15 cellular contexts compared by ENCODE assay signal in the genomic region with DNA sequence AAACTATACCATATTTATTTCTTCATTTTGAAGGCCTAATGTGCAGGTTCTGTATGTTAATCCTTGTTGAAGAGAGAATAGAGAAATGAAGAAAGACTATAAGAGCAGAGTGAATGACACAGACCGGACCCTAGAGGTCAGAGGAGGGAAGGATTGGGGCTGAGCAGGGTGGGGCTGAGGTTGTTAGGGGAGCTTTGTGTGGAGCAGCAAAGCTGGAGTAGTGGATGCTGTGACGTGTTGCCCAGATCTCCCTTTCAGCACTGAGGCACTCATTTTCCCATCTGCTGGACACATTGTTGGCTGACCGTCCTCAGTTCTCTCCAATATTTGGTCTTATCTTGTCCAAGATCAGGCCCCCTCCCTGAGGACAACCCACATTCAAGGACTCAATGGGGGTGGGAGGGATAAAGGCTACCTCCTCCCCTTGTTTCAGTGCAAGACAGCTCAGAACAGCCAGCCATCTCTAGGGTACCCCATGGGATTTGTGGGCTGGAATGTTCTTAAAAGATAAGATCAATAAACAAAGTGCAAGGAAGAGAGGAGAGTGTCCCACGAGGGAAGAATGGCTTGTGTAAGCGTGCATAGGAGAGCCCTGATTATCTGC.
A peak's percentile ranks its signal among the peaks of the same experiment; 100 is the strongest.
DNase-seq lines count a peak whose midpoint lies in the region; ATAC-seq, FAIRE-seq and TF ChIP-seq lines count a peak whose summit lies in the region.
"Had no signal": no experiment of that assay in that cellular context is flagged by ENCODE, and none has a peak within 500 bp of the region (broad histone marks: within the 10 kb centered on the region; RNA-seq: fewer than 3 reads in every experiment).

No MANE protein-coding gene starts in this region.

- H3K4me1 Mint-ChIP-seq in T-cell = no peaks in the 10 kb centered on the region

- no peaks in the 10 kb centered on the region for H3K9me3 Mint-ChIP-seq in T-cell

- H3K79me2 ChIP-seq in K562 (ENCODE audit: control insufficient read depth, insufficient read depth, low read length) (no peaks in the 10 kb centered on the region), mesendoderm (ENCODE audit: control insufficient read depth, insufficient read depth, low read length) (no peaks in the 10 kb centered on the region)

- in situ Hi-C loops in K562 (cut with MboI) = loop anchor here (25.0 kb wide), 1 partner anchor 605 kb away; the partner anchor contains the start of genes GDF7 and HS1BP3

- no TSS peak for BruUV-seq in K562 (replicated peaks; lab: Mats Ljungman, UMichigan)

- 23% methylated on average over 5 of the region's 5 CpGs for WGBS in K562 (ENCODE audit: insufficient coverage, low coverage, missing lambda C conversion rate)
- no CpG with 5 or more reads among the region's 5 CpGs for WGBS in mesendoderm (ENCODE audit: extremely low coverage, insufficient coverage, low lambda C conversion rate)

- H3K9me1 ChIP-seq in K562 (ENCODE audit: control insufficient read depth, insufficient read depth, low read length) = no peaks in the 10 kb centered on the region

- H3K27ac Mint-ChIP-seq in T-cell = no peak overlapping the region

- H4K5ac ChIP-seq in mesendoderm (ENCODE audit: low read length) = no peak overlapping the region

- H4K8ac ChIP-seq in mesendoderm (ENCODE audit: low read depth, low read length) = no peak overlapping the region

- no peak overlapping the region for H2BK5ac ChIP-seq in mesendoderm (ENCODE audit: low read length)

- no peak overlapping the region for H3K4me3 Mint-ChIP-seq in T-cell

- H2BK15ac ChIP-seq in mesendoderm (replicated peaks; ENCODE audit: low read depth) = no peak overlapping the region

- TF ChIP-seq EP300 in K562 (IDR thresholded peaks at IDR 0.05; ENCODE audit: low read length) = no peak

- H3K4me1 ChIP-seq in K562 (replicated peaks in 1 of 2; ENCODE audit: control insufficient read depth in 2 of 2, insufficient read depth in 2 of 2, low read length in 2 of 2) (no peaks in the 10 kb centered on the region; a peak in 1 of 5 replicates), mesendoderm (ENCODE audit: control insufficient read depth, low read depth, low read length) (peaks cover 2% of the 10 kb centered on the region)
- H3K4me1 ChIP-seq: SJCRH30 had no signal

- H3K36me3 Mint-ChIP-seq in T-cell = no peaks in the 10 kb centered on the region

- H3K56ac ChIP-seq in mesendoderm (ENCODE audit: low read length) = no peak overlapping the region

- intact Hi-C loops in K562 (cut with micrococcal nuclease) = no loop called here
- intact Hi-C loops in Right ventricle myocardium superior (cut with DNase I) = no loop called here

- no peak overlapping the region for H3K4ac ChIP-seq in mesendoderm (ENCODE audit: low read depth, low read length)

- H3K9me3 ChIP-seq in K562 (replicated peaks; ENCODE audit: control insufficient read depth, insufficient read depth, low read depth, low read length) = no peaks in the 10 kb centered on the region
- H3K9me3 ChIP-seq: SJCRH30 had no signal

- no peak overlapping the region for H2BK120ac ChIP-seq in mesendoderm (ENCODE audit: low read depth, low read length)

- POLR2A ChIA-PET in K562 (lab: Yijun Ruan, JAX) (interaction anchor here (0.6 kb wide), 1 partner anchor 686 kb away, joined by 5 read pairs; no protein-coding TSS in a partner anchor), T-cell (lab: Charles Lee) (no interaction called here)

- no peak overlapping the region for H3K23ac ChIP-seq in mesendoderm (ENCODE audit: low read length)

- TF ChIP-seq CTCF in K562 (IDR thresholded peaks at IDR 0.05 in 2 of 3, conservative IDR thresholded peaks at IDR 0.05 in 1 of 3; ENCODE audit: insufficient read depth in 2 of 3, low read depth in 1 of 3, low read length in 3 of 3) = no peak

- H3K4me2 ChIP-seq in K562 (ENCODE audit: insufficient read depth, low read length) (no peak overlapping the region), mesendoderm (ENCODE audit: low read length) (no peak overlapping the region)

- no peak for TF ChIP-seq POLR2A in K562 (conservative IDR thresholded peaks at IDR 0.05)

- DNase-seq in K562 (ENCODE audit: extremely low read depth in 1 of 4, low spot score in 3 of 4) = no peak
- DNase-seq in Right ventricle myocardium superior = peak; percentile 56
- peak; percentile 33 for DNase-seq in mesendoderm
- DNase-seq in T-cell = no peak
- DNase-seq in CD1c-positive myeloid dendritic cell (ENCODE audit: extremely low spot score) = no peak
- DNase-seq in NCI-H2107 treated with DMSO at 0.1 percent for 48 hours (lab: John Stamatoyannopoulos, UW; ENCODE audit: unreplicated experiment) = no peak
- DNase-seq in AML-193 (lab: John Stamatoyannopoulos, UW) = no peak
- DNase-seq: DMS153, EL, KBM-7, NCI-H1092, NCI-H1694 treated with DMSO at 0.1 percent for 48 hours, NCI-H446, SJCRH30 had no signal

- H2AFZ ChIP-seq in K562 (ENCODE audit: low read depth, low read length) = no peak overlapping the region

- no peak overlapping the region for H3K9ac ChIP-seq in K562 (ENCODE audit: insufficient read depth in 1 of 2, low read depth in 2 of 2, low read length in 2 of 2)
- H3K9ac ChIP-seq in mesendoderm (ENCODE audit: low read length) = no peak overlapping the region

- H3K27me3 Mint-ChIP-seq in T-cell = no peaks in the 10 kb centered on the region

- no peaks in the 10 kb centered on the region for H3K79me1 ChIP-seq in mesendoderm (ENCODE audit: low read length)

- ATAC-seq in K562 = peak; percentile 36; the same call in 1 of the 3 replicates
- peak; percentile 50 for ATAC-seq in Right ventricle myocardium superior (ENCODE audit: poor library complexity)
- ATAC-seq in T-cell (replicated peaks in 1 of 4) = no peak

- CTCF ChIA-PET in K562 (lab: Yijun Ruan, JAX; ENCODE audit: low intra/inter-chr PET ratio) = no interaction called here
- CTCF ChIA-PET in T-cell (lab: Charles Lee) = no interaction called here

- no peaks in the 10 kb centered on the region for H4K20me1 ChIP-seq in K562 (replicated peaks; ENCODE audit: control insufficient read depth, insufficient read depth, low read length)

- H3K4me3 ChIP-seq in K562 (no peak overlapping the region), mesendoderm (ENCODE audit: low read length) (no peak overlapping the region)
- H3K4me3 ChIP-seq: SJCRH30 had no signal

- H3K27ac ChIP-seq in K562 (ENCODE audit: extremely low read depth, low read depth, low read length) (no peak overlapping the region), mesendoderm (ENCODE audit: low read depth, low read length) (no peak overlapping the region)
- H3K27ac ChIP-seq: SJCRH30 had no signal

- no peaks in the 10 kb centered on the region; the same call in 2 of the 3 replicates for H3K36me3 ChIP-seq in K562 (ENCODE audit: control insufficient read depth, insufficient read depth, low read length)
- no peaks in the 10 kb centered on the region for H3K36me3 ChIP-seq in mesendoderm (ENCODE audit: control insufficient read depth, insufficient read depth, low read length)
- H3K36me3 ChIP-seq: SJCRH30 had no signal

- no peak overlapping the region for H2AK5ac ChIP-seq in mesendoderm (ENCODE audit: low read length)

- TF ChIP-seq RAD21 in K562 (CRISPR knock-in tag; conservative IDR thresholded peaks at IDR 0.05 in 1 of 2, IDR thresholded peaks at IDR 0.05 in 1 of 2) = no peak

- no peak overlapping the region for H3K18ac ChIP-seq in mesendoderm (ENCODE audit: low read length)

- FAIRE-seq in K562 (lab: Jason Lieb, UNC) = no peak
- FAIRE-seq: H1 had no signal

- H3K27me3 ChIP-seq in K562 (ENCODE audit: control insufficient read depth in 2 of 2, insufficient read depth in 2 of 2, low read length in 2 of 2) (peaks cover 0 to 6% of the 10 kb centered on the region in 2 experiments; a peak in 1 of 5 replicates), mesendoderm (ENCODE audit: insufficient read depth, low read length, poor library complexity) (no peaks in the 10 kb centered on the region)

TF ChIP-seq in K562, 482 proteins besides CTCF, POLR2A, EP300 and RAD21 (continues in another document):
- TF ChIP-seq, protein P1, sequence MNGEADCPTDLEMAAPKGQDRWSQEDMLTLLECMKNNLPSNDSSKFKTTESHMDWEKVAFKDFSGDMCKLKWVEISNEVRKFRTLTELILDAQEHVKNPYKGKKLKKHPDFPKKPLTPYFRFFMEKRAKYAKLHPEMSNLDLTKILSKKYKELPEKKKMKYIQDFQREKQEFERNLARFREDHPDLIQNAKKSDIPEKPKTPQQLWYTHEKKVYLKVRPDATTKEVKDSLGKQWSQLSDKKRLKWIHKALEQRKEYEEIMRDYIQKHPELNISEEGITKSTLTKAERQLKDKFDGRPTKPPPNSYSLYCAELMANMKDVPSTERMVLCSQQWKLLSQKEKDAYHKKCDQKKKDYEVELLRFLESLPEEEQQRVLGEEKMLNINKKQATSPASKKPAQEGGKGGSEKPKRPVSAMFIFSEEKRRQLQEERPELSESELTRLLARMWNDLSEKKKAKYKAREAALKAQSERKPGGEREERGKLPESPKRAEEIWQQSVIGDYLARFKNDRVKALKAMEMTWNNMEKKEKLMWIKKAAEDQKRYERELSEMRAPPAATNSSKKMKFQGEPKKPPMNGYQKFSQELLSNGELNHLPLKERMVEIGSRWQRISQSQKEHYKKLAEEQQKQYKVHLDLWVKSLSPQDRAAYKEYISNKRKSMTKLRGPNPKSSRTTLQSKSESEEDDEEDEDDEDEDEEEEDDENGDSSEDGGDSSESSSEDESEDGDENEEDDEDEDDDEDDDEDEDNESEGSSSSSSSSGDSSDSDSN (IDR thresholded peaks at IDR 0.05; ENCODE audit: borderline replicate concordance in 1 of 2, low read depth in 2 of 2, low read length in 2 of 2) = no peak
- TF ChIP-seq ETV6 (IDR thresholded peaks at IDR 0.05; ENCODE audit: borderline replicate concordance in 1 of 2, low read depth in 2 of 2, low read length in 1 of 2) = no peak
- TF ChIP-seq ETV6 (CRISPR knock-in tag; IDR thresholded peaks at IDR 0.05; ENCODE audit: borderline replicate concordance) = no peak
- no peak for TF ChIP-seq MECOM (CRISPR knock-in tag; IDR thresholded peaks at IDR 0.05)
- TF ChIP-seq TEAD2 (tag; IDR thresholded peaks at IDR 0.05) = no peak
- no peak for TF ChIP-seq STAT5B (CRISPR knock-in tag; IDR thresholded peaks at IDR 0.05)
- TF ChIP-seq CREB3 (tag; conservative IDR thresholded peaks at IDR 0.05; ENCODE audit: low read depth) = no peak

Comparison
In these comparisons a context has a peak if more than half of its experiments do, and no peak if none do; other contexts are left out.
1. ATAC-seq: peak in K562 (single experiment) and Right ventricle myocardium superior (single experiment); none in T-cell (0 of 4).
2. DNase-seq: peak in Right ventricle myocardium superior (single experiment) and mesendoderm (single experiment); none in K562 (0 of 4), T-cell (0 of 34), CD1c-positive myeloid dendritic cell (single experiment), NCI-H2107 treated with DMSO at 0.1 percent for 48 hours (single experiment) and AML-193 (0 of 2).